Comparison of ENCODE assay signal across 14 cellular contexts in the genomic region with DNA sequence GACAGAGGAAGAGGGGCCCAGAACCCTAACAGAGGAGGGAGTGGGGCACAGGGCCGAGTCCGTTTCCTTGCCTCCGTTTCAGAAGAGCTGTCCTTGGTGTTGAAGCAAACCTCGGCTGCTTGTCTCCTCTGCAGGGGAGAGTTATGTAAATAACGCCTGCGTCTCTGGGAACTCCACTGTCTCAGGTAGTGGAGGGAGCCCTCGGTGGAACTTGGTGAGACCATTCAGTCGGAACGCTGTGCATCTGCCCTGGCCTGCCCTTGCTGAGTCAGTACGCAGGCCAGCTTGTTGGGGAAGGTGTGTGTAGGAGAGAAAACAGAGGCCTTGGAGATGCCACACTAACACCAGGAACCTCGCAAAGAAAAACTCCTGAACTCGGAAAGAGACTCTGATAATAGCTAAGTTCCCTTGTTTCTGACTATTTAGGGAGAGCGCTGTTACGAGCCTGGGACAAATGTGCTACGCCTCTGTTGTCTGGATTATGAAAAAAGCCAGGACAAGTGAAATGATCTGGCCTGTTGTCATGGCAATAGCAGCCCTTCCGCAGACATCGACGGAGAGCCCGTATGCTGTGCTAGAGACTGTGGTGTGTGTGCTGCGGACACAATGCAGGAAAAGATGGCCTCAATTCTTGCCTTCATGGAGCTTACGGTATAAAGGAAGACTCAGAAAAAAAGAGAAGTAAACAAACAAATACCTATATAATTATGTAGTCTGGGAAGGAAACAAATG.
A peak's percentile ranks its signal among the peaks of the same experiment; 100 is the strongest.
DNase-seq lines count a peak whose midpoint lies in the region; ATAC-seq and TF ChIP-seq lines count a peak whose summit lies in the region.
"Had no signal": no experiment of that assay in that cellular context is flagged by ENCODE, and none has a peak within 500 bp of the region (broad histone marks: within the 10 kb centered on the region; RNA-seq: fewer than 3 reads in every experiment).

No MANE protein-coding gene starts in this region.

- H2BK20ac ChIP-seq in H9 (ENCODE audit: low read depth, low read length, poor library complexity, severe bottlenecking), result no peak overlapping the region

- H3K23me2 ChIP-seq in H9 (ENCODE audit: insufficient read length, low read depth, low read length, poor library complexity, severe bottlenecking), result peaks cover 2% of the 10 kb centered on the region

- no peak overlapping the region for H2AFZ ChIP-seq in H9 (ENCODE audit: low read length)

- no peak overlapping the region for H3K56ac ChIP-seq in H9 (ENCODE audit: insufficient read length, low read depth, low read length)

- H3K79me2 ChIP-seq in H9 (ENCODE audit: insufficient read depth, low read length), result no peaks in the 10 kb centered on the region

- H3K27me3 Mint-ChIP-seq in H9 (ENCODE audit: low read depth) (peaks cover 57% of the 10 kb centered on the region), T-helper 17 cell (peaks cover 29% of the 10 kb centered on the region)

- no peak overlapping the region for H3K27ac ChIP-seq in H9 (ENCODE audit: insufficient read length, low read depth, low read length)
- no peak overlapping the region for H3K27ac ChIP-seq in SJCRH30
- H3K27ac ChIP-seq: lower lobe of right lung, upper lobe of right lung, WERI-Rb-1 had no signal

- H3K14ac ChIP-seq in H9 (ENCODE audit: insufficient read depth, low read length), result no peak overlapping the region

- H3K27ac Mint-ChIP-seq in H9 (no peak overlapping the region), T-helper 17 cell (no peak overlapping the region)

- no peak overlapping the region for H3K18ac ChIP-seq in H9 (ENCODE audit: insufficient read length, low read depth, low read length)

- no peak overlapping the region for H3K9ac ChIP-seq in H9 (ENCODE audit: extremely low read depth, insufficient read length, low read length)

- no peaks in the 10 kb centered on the region for H3K9me3 ChIP-seq in H9 (ENCODE audit: control insufficient read depth, low read depth, low read length)
- no peaks in the 10 kb centered on the region for H3K9me3 ChIP-seq in SJCRH30 (replicated peaks)
- no peaks in the 10 kb centered on the region for H3K9me3 ChIP-seq in T-helper 17 cell (ENCODE audit: control insufficient read depth, low read length, poor library complexity, severe bottlenecking)
- H3K9me3 ChIP-seq: lower lobe of right lung, upper lobe of right lung had no signal

- no peak overlapping the region for H2BK120ac ChIP-seq in H9 (ENCODE audit: low read depth, low read length, poor library complexity, severe bottlenecking)

- DNase-seq in H9 (peak; percentile 80), SJCRH30 (peak; percentile 26 to 36), myocyte (ENCODE audit: low read depth) (peak; percentile 35), HUDEP-2 (lab: John Stamatoyannopoulos, UW; ENCODE audit: unreplicated experiment in 76 of 76) (no peak), T-helper 17 cell (no peak), cerebellum (ENCODE audit: low spot score) (no peak)
- DNase-seq: activated effector memory CD4-positive, alpha-beta T cell treated with Interleukin-2 at 50 U/mL for 16 hours; DMS 273 treated with DMSO at 0.1 percent for 48 hours; lower lobe of right lung; NCI-H1048; upper lobe of right lung; WERI-Rb-1 had no signal

- no peak overlapping the region for H4K5ac ChIP-seq in H9 (ENCODE audit: insufficient read length, low read depth, low read length)

- no peaks in the 10 kb centered on the region for H4K20me1 ChIP-seq in H9 (ENCODE audit: control insufficient read depth, insufficient read depth, insufficient read length)

- no peaks in the 10 kb centered on the region; the same call in 1 of the 2 replicates for H3K27me3 ChIP-seq in H9 (ENCODE audit: insufficient read depth, low read length)
- no peaks in the 10 kb centered on the region for H3K27me3 ChIP-seq in SJCRH30
- H3K27me3 ChIP-seq: upper lobe of right lung had no signal

- WGBS in H9 (ENCODE audit: extremely low coverage, insufficient read length, low lambda C conversion rate), result no CpG with 5 or more reads among the region's 21 CpGs

- H3K4me3 ChIP-seq in SJCRH30, result no peak overlapping the region
- H3K4me3 ChIP-seq: lower lobe of right lung, upper lobe of right lung had no signal

- no peak overlapping the region for H3T11ph ChIP-seq in H9 (ENCODE audit: low read length)

- no peak overlapping the region for H3K4ac ChIP-seq in H9 (ENCODE audit: low read depth, low read length)

- peaks cover 0 to 2% (median 0%) of the 10 kb centered on the region in 3 experiments; a peak in 2 of 7 replicates for H3K36me3 Mint-ChIP-seq in H9 (ENCODE audit: insufficient read depth in 1 of 3, low read depth in 3 of 3)
- no peaks in the 10 kb centered on the region for H3K36me3 Mint-ChIP-seq in T-helper 17 cell (ENCODE audit: low read depth)

- H3K9me3 Mint-ChIP-seq in H9, result peaks cover 0 to 6% of the 10 kb centered on the region in 2 experiments; a peak in 1 of 5 replicates

- H2BK12ac ChIP-seq in H9 (ENCODE audit: insufficient read length, low read depth, low read length), result no peak overlapping the region

- ATAC-seq in esophagus mucosa (peak; percentile 55), T-helper 17 cell (no peak), GM18858 (IDR thresholded peaks at IDR 0.05; ENCODE audit: unreplicated experiment) (no peak)
- ATAC-seq: lower lobe of right lung, upper lobe of right lung had no signal

- H2BK15ac ChIP-seq in H9 (ENCODE audit: low read depth, low read length), result no peak overlapping the region

- peaks cover 37 to 41% of the 10 kb centered on the region in 2 experiments for H3K4me1 Mint-ChIP-seq in H9
- H3K4me1 Mint-ChIP-seq in T-helper 17 cell, result peaks cover 13% of the 10 kb centered on the region

- no peaks in the 10 kb centered on the region; the same call in 1 of the 2 replicates for H3K4me1 ChIP-seq in H9 (ENCODE audit: insufficient read depth, low read length)
- peaks cover 9% of the 10 kb centered on the region for H3K4me1 ChIP-seq in SJCRH30
- H3K4me1 ChIP-seq: lower lobe of right lung, upper lobe of right lung had no signal

- no peak overlapping the region for H4K8ac ChIP-seq in H9 (replicated peaks; ENCODE audit: insufficient read length, low read depth, low read length)

- no peak overlapping the region for H2BK5ac ChIP-seq in H9 (ENCODE audit: insufficient read length, low read length)

- H3K4me3 Mint-ChIP-seq in H9, result peak overlapping the region; percentile 11 to 68; a peak in 4 of 5 replicates
- H3K4me3 Mint-ChIP-seq in T-helper 17 cell, result no peak overlapping the region

- H3K23ac ChIP-seq in H9 (ENCODE audit: insufficient read length, low read depth, low read length), result no peak overlapping the region

- no peaks in the 10 kb centered on the region for H3K79me1 ChIP-seq in H9 (ENCODE audit: insufficient read depth, low read depth, low read length, poor library complexity, severe bottlenecking)

- H3K36me3 ChIP-seq in SJCRH30, result no peaks in the 10 kb centered on the region
- H3K36me3 ChIP-seq: lower lobe of right lung, upper lobe of right lung, WERI-Rb-1 had no signal

- peak overlapping the region; percentile 7 for H3K4me2 ChIP-seq in H9 (ENCODE audit: insufficient read depth, insufficient read length, low read length)

- H2AK5ac ChIP-seq in H9 (ENCODE audit: insufficient read length, low read length), result no peak overlapping the region

- H4K91ac ChIP-seq in H9 (ENCODE audit: insufficient read length, low read depth, low read length), result no peak overlapping the region

- no peak for TF ChIP-seq CTCF in H9 (conservative IDR thresholded peaks at IDR 0.05)

Comparison
In these comparisons a context has a peak if more than half of its experiments do, and no peak if none do; other contexts are left out.
1. DNase-seq: peak in H9 (single experiment), SJCRH30 (2 of 2) and myocyte (single experiment); none in HUDEP-2 (0 of 76), T-helper 17 cell (0 of 3) and cerebellum (single experiment).